In genomic region chr21:30434033-30434631, GRCh38 we compare ENCODE assay signal across 9 cellular contexts. TPM values are rescaled to one million over a fixed set of nuclear protein-coding genes. Genes with fewer than 3 reads are reported as not detected.
A peak's percentile ranks its signal among the peaks of the same experiment; 100 is the strongest.
DNase-seq lines count a peak whose midpoint lies in the region; ATAC-seq and TF ChIP-seq lines count a peak whose summit lies in the region.
"Had no signal": no experiment of that assay in that cellular context is flagged by ENCODE, and none has a peak within 500 bp of the region (broad histone marks: within the 10 kb centered on the region; RNA-seq: fewer than 3 reads in every experiment).

No MANE protein-coding gene starts in this region.

- 28 to 40% methylated on average over 10 of the region's 10 CpGs for WGBS in aorta, 2 donors

- no peaks in the 10 kb centered on the region for H3K4me1 Mint-ChIP-seq in CD14-positive monocyte
- H3K4me1 Mint-ChIP-seq in activated CD8-positive, alpha-beta T cell treated with anti-CD3 and anti-CD28 coated beads for 36 hours (ENCODE audit: low read depth) = no peaks in the 10 kb centered on the region

- H3K27ac ChIP-seq in aorta (ENCODE audit: low read depth in 1 of 2, low read length in 2 of 2) = no peak overlapping the region
- H3K27ac ChIP-seq: epithelial cell of prostate had no signal

- CTCF ChIA-PET in activated CD8-positive, alpha-beta T cell treated with anti-CD3 and anti-CD28 coated beads for 36 hours (lab: Charles Lee) = interaction anchor here (0.7 to 1.9 kb wide), 7 partner anchors 9 to 119 kb away, joined by 3 to 6 read pairs (median 5); partner anchors contain the start of gene KRTAP19-4

- peaks cover 0 to 2% (median 0%) of the 10 kb centered on the region in 7 donors for H3K9me3 Mint-ChIP-seq in CD14-positive monocyte
- H3K9me3 Mint-ChIP-seq in activated CD8-positive, alpha-beta T cell treated with anti-CD3 and anti-CD28 coated beads for 36 hours = no peaks in the 10 kb centered on the region

- DNase-seq in CD14-positive monocyte (ENCODE audit: low spot score) = no peak
- DNase-seq in NCI-H1092 treated with DMSO at 0.1 percent for 48 hours (lab: John Stamatoyannopoulos, UW) = peak; percentile 19
- DNase-seq in activated CD8-positive, alpha-beta T cell treated with anti-CD3 and anti-CD28 coated beads for 36 hours = peak; percentile 28
- DNase-seq in iris pigment epithelial cell (ENCODE audit: low read depth) = peak; percentile 15
- DNase-seq in aorta = no peak

- no peaks in the 10 kb centered on the region for H3K27me3 Mint-ChIP-seq in CD14-positive monocyte (ENCODE audit: low read depth in 3 of 3)
- peaks cover 9% of the 10 kb centered on the region for H3K27me3 Mint-ChIP-seq in activated CD8-positive, alpha-beta T cell treated with anti-CD3 and anti-CD28 coated beads for 36 hours

- H3K36me3 Mint-ChIP-seq in CD14-positive monocyte = no peaks in the 10 kb centered on the region
- no peaks in the 10 kb centered on the region for H3K36me3 Mint-ChIP-seq in activated CD8-positive, alpha-beta T cell treated with anti-CD3 and anti-CD28 coated beads for 36 hours (ENCODE audit: low read depth)

- H3K9me3 ChIP-seq in aorta (ENCODE audit: control insufficient read depth, low read length) = no peaks in the 10 kb centered on the region

- intact Hi-C loops in CD14-positive monocyte (cut with micrococcal nuclease) = no loop called here
- intact Hi-C loops in activated CD8-positive, alpha-beta T cell treated with anti-CD3 and anti-CD28 coated beads for 36 hours (cut with micrococcal nuclease) = no loop called here
- intact Hi-C loops in aorta (cut with DNase I) = no loop called here

- peak; percentile 41 for TF ChIP-seq CTCF in CD14-positive monocyte (IDR thresholded peaks at IDR 0.05)
- peak; percentile 70 for TF ChIP-seq CTCF in activated CD8-positive, alpha-beta T cell treated with anti-CD3 and anti-CD28 coated beads for 36 hours (IDR thresholded peaks at IDR 0.05)

- no peak overlapping the region for H3K4me3 Mint-ChIP-seq in CD14-positive monocyte
- H3K4me3 Mint-ChIP-seq in activated CD8-positive, alpha-beta T cell treated with anti-CD3 and anti-CD28 coated beads for 36 hours = no peak overlapping the region

- H3K27me3 ChIP-seq in aorta (ENCODE audit: control insufficient read depth in 1 of 2, insufficient read depth in 2 of 2, low read length in 1 of 2) = no peaks in the 10 kb centered on the region

- no peak overlapping the region for H3K4me3 ChIP-seq in aorta (ENCODE audit: low read length in 2 of 2)

- H3K4me1 ChIP-seq in aorta (ENCODE audit: control insufficient read depth in 1 of 2, insufficient read depth in 2 of 2, low read length in 2 of 2) = no peaks in the 10 kb centered on the region

- H3K27ac Mint-ChIP-seq in CD14-positive monocyte = no peak overlapping the region
- no peak overlapping the region for H3K27ac Mint-ChIP-seq in activated CD8-positive, alpha-beta T cell treated with anti-CD3 and anti-CD28 coated beads for 36 hours

- no peaks in the 10 kb centered on the region for H3K36me3 ChIP-seq in aorta (ENCODE audit: control insufficient read depth in 1 of 2, insufficient read depth in 2 of 2, low read length in 1 of 2)

- ATAC-seq in GM18868 (IDR thresholded peaks at IDR 0.05; ENCODE audit: unreplicated experiment) (peak; percentile 98), aorta (ENCODE audit: low FRiP score) (peak; percentile 46), HG02938 (IDR thresholded peaks at IDR 0.05; ENCODE audit: unreplicated experiment) (no peak), GM21447 (IDR thresholded peaks at IDR 0.05; ENCODE audit: unreplicated experiment) (no peak)
- peak; percentile 77 for ATAC-seq in activated CD8-positive, alpha-beta T cell treated with anti-CD3 and anti-CD28 coated beads for 36 hours

- POLR2A ChIA-PET in activated CD8-positive, alpha-beta T cell treated with anti-CD3 and anti-CD28 coated beads for 36 hours (lab: Charles Lee) = no interaction called here

RNA-seq across cellular contexts. Expression of gene KRTAP13-4, which starts 4.1 kb away (rescaled TPM):
- not detected for polyA plus RNA-seq in CD14-positive monocyte
- not detected for total RNA-seq in activated CD8-positive, alpha-beta T cell treated with anti-CD3 and anti-CD28 coated beads for 36 hours
- not detected for total RNA-seq in aorta
- polyA plus RNA-seq in aorta = not detected

RNA-seq across cellular contexts. Expression of gene KRTAP15-1, which starts 5.9 kb away (rescaled TPM):
- polyA plus RNA-seq in CD14-positive monocyte = not detected
- total RNA-seq in activated CD8-positive, alpha-beta T cell treated with anti-CD3 and anti-CD28 coated beads for 36 hours = not detected
- not detected for total RNA-seq in aorta
- polyA plus RNA-seq in aorta = not detected

RNA-seq across cellular contexts. Expression of gene KRTAP13-3, which starts 8.4 kb away (rescaled TPM):
- polyA plus RNA-seq in CD14-positive monocyte (not detected), aorta (not detected)
- not detected for total RNA-seq in activated CD8-positive, alpha-beta T cell treated with anti-CD3 and anti-CD28 coated beads for 36 hours
- not detected for total RNA-seq in aorta

RNA-seq across cellular contexts. Expression of gene KRTAP13-1, which starts 38.3 kb away (rescaled TPM):
- not detected for polyA plus RNA-seq in CD14-positive monocyte
- total RNA-seq in activated CD8-positive, alpha-beta T cell treated with anti-CD3 and anti-CD28 coated beads for 36 hours = not detected
- not detected for total RNA-seq in aorta
- polyA plus RNA-seq in aorta = not detected

RNA-seq across cellular contexts. Expression of gene KRTAP19-1, which starts 46.0 kb away (rescaled TPM):
- polyA plus RNA-seq in CD14-positive monocyte (not detected), aorta (not detected)
- not detected for total RNA-seq in activated CD8-positive, alpha-beta T cell treated with anti-CD3 and anti-CD28 coated beads for 36 hours
- total RNA-seq in aorta = not detected

Comparison
In these comparisons a context has a peak if more than half of its experiments do, and no peak if none do; other contexts are left out.
1. DNase-seq: peak in NCI-H1092 treated with DMSO at 0.1 percent for 48 hours (single experiment), activated CD8-positive, alpha-beta T cell treated with anti-CD3 and anti-CD28 coated beads for 36 hours (single experiment) and iris pigment epithelial cell (single experiment); none in CD14-positive monocyte (single experiment) and aorta (0 of 2).
2. ATAC-seq: peak in GM18868 (single experiment), activated CD8-positive, alpha-beta T cell treated with anti-CD3 and anti-CD28 coated beads for 36 hours (single experiment) and aorta (single experiment); none in HG02938 (single experiment) and GM21447 (single experiment).